Comparison of ENCODE assay signal across 24 cellular contexts in genomic region chr6:152976749-152977148, GRCh38. TPM values are rescaled to one million over a fixed set of nuclear protein-coding genes. Genes with fewer than 3 reads are reported as not detected.
DNase-seq lines count a peak whose midpoint lies in the region; ATAC-seq and TF ChIP-seq lines count a peak whose summit lies in the region.
"Had no signal": no experiment of that assay in that cellular context is flagged by ENCODE, and none has a peak within 500 bp of the region (broad histone marks: within the 10 kb centered on the region; RNA-seq: fewer than 3 reads in every experiment).

No MANE protein-coding gene starts in this region.

- CTCF ChIA-PET in RWPE1 (lab: Yijun Ruan, JAX): no interaction called here

- no peak for ATAC-seq in natural killer cell treated with Interleukin-12 subunit alpha and Interleukin-12 subunit beta and Interleukin-15 and Interleukin-18, amount 100 ng/mL, for 72 hours
- no peak for ATAC-seq in natural killer cell
- ATAC-seq: left cardiac atrium had no signal

- no peak overlapping the region for H2BK5ac ChIP-seq in trophoblast cell (ENCODE audit: low read depth, low read length, poor library complexity)

- POLR2A ChIA-PET in RWPE1 (lab: Yijun Ruan, JAX; ENCODE audit: low non-redundant PET): no interaction called here

- peak overlapping the region; percentile 97 for H3K4me2 ChIP-seq in Loucy (ENCODE audit: low read depth, low read length, poor library complexity, severe bottlenecking)
- H3K4me2 ChIP-seq in trophoblast cell (ENCODE audit: low read length): no peak overlapping the region

- H3K36me3 ChIP-seq in Loucy (ENCODE audit: insufficient read depth, low read length): peaks cover 36% of the 10 kb centered on the region
- peaks cover 2 to 11% of the 10 kb centered on the region in 2 experiments for H3K36me3 ChIP-seq in trophoblast cell (ENCODE audit: control insufficient read depth in 1 of 2, insufficient read depth in 2 of 2, low read length in 2 of 2)

- no peaks in the 10 kb centered on the region for H3K79me1 ChIP-seq in trophoblast cell (ENCODE audit: low read length)

- no peak for DNase-seq in natural killer cell treated with Interleukin-12 subunit alpha and Interleukin-12 subunit beta and Interleukin-15 and Interleukin-18, amount 100 ng/mL, for 72 hours (ENCODE audit: low spot score)
- no peak for DNase-seq in natural killer cell
- no peak for DNase-seq in trophoblast cell
- no peak for DNase-seq in RWPE1 (ENCODE audit: low spot score)
- no peak for DNase-seq in NCI-H1694 (lab: John Stamatoyannopoulos, UW)
- DNase-seq in KBM-7: no peak
- DNase-seq: activated CD4-positive, alpha-beta T cell treated with anti-CD3 and anti-CD28 coated beads, Interleukin-2, amount 50 U/mL, for 1 hour; activated T-cell treated with anti-CD3 and anti-CD28 coated beads, Interleukin-2, amount 50 U/mL, for 48 hours; DMS153; effector CD4-positive, alpha-beta T cell; GM23248; left cardiac atrium; MG63; NCI-H2029; NCI-H510A; occipital lobe; SJCRH30; stimulated activated CD4-positive, alpha-beta T cell treated with anti-CD3 and anti-CD28 coated beads, Interleukin-15, amount 100 ng/mL, for 24 hours; stimulated activated naive CD4-positive, alpha-beta T cell; transverse colon had no signal

- H3K9me3 ChIP-seq in Loucy (ENCODE audit: insufficient read depth, low read depth, low read length) (no peaks in the 10 kb centered on the region), trophoblast cell (ENCODE audit: insufficient read depth, low read depth, low read length) (no peaks in the 10 kb centered on the region)
- H3K9me3 ChIP-seq: MG63, right atrium auricular region, SJCRH30, transverse colon had no signal

- H3K4me1 ChIP-seq in Loucy (ENCODE audit: insufficient read depth, low read length, poor library complexity, severe bottlenecking): peaks cover 66% of the 10 kb centered on the region
- peaks cover 0 to 2% of the 10 kb centered on the region in 2 experiments for H3K4me1 ChIP-seq in trophoblast cell (ENCODE audit: control insufficient read depth in 1 of 2, insufficient read depth in 2 of 2, low read length in 2 of 2)

- H4K8ac ChIP-seq in trophoblast cell (ENCODE audit: low read depth, low read length): no peak overlapping the region

- H3K27ac Mint-ChIP-seq in natural killer cell treated with Interleukin-12 subunit alpha and Interleukin-12 subunit beta and Interleukin-15 and Interleukin-18, amount 100 ng/mL, for 72 hours: peak overlapping the region; percentile 12 to 27
- H3K27ac Mint-ChIP-seq in natural killer cell: peak overlapping the region in 1 of 2 donors; percentile 33
- H3K27ac Mint-ChIP-seq in brain: peak overlapping the region; percentile 28 to 85 (median 69)
- H3K27ac Mint-ChIP-seq: B cell had no signal

- no peaks in the 10 kb centered on the region for H3K9me2 ChIP-seq in Loucy (replicated peaks; ENCODE audit: low read depth, low read length)

- H3K27me3 ChIP-seq in Loucy (ENCODE audit: insufficient read depth, low read length, poor library complexity, severe bottlenecking) (no peaks in the 10 kb centered on the region), trophoblast cell (ENCODE audit: insufficient read depth, low read length) (no peaks in the 10 kb centered on the region)
- H3K27me3 ChIP-seq: MG63, right atrium auricular region, SJCRH30, transverse colon had no signal

- H3K4me3 ChIP-seq in Loucy (ENCODE audit: low read length, poor library complexity, severe bottlenecking): peak overlapping the region; percentile 69
- no peak overlapping the region for H3K4me3 ChIP-seq in trophoblast cell (ENCODE audit: low read depth, low read length)
- H3K4me3 ChIP-seq: GM23248, MG63, right atrium auricular region, SJCRH30, transverse colon had no signal

- H3K4ac ChIP-seq in trophoblast cell (ENCODE audit: low read depth, low read length): peak overlapping the region; percentile 64

- H3K4me1 Mint-ChIP-seq in natural killer cell treated with Interleukin-12 subunit alpha and Interleukin-12 subunit beta and Interleukin-15 and Interleukin-18, amount 100 ng/mL, for 72 hours (ENCODE audit: low read depth in 2 of 2): peaks cover 33 to 39% of the 10 kb centered on the region in 2 donors
- H3K4me1 Mint-ChIP-seq in natural killer cell (peaks cover 15 to 27% of the 10 kb centered on the region in 2 donors), brain (peaks cover 83% of the 10 kb centered on the region)

- no peak overlapping the region for H4K12ac ChIP-seq in trophoblast cell (ENCODE audit: low read depth, low read length)

- no peak overlapping the region for H3K18ac ChIP-seq in trophoblast cell (ENCODE audit: low read length)

- H3K4me3 Mint-ChIP-seq in natural killer cell treated with Interleukin-12 subunit alpha and Interleukin-12 subunit beta and Interleukin-15 and Interleukin-18, amount 100 ng/mL, for 72 hours: peak overlapping the region; percentile 32
- H3K4me3 Mint-ChIP-seq in natural killer cell (no peak overlapping the region), brain (peak overlapping the region; percentile 19 to 77 (median 64))
- H3K4me3 Mint-ChIP-seq: B cell had no signal

- peaks cover 42% of the 10 kb centered on the region for H3K36me3 Mint-ChIP-seq in natural killer cell treated with Interleukin-12 subunit alpha and Interleukin-12 subunit beta and Interleukin-15 and Interleukin-18, amount 100 ng/mL, for 72 hours
- H3K36me3 Mint-ChIP-seq in natural killer cell: peaks cover 5% of the 10 kb centered on the region
- peaks cover 36% of the 10 kb centered on the region for H3K36me3 Mint-ChIP-seq in brain

- H2BK12ac ChIP-seq in trophoblast cell (ENCODE audit: low read length): no peak overlapping the region

- no peaks in the 10 kb centered on the region for H3K27me3 Mint-ChIP-seq in natural killer cell treated with Interleukin-12 subunit alpha and Interleukin-12 subunit beta and Interleukin-15 and Interleukin-18, amount 100 ng/mL, for 72 hours
- no peaks in the 10 kb centered on the region for H3K27me3 Mint-ChIP-seq in natural killer cell (ENCODE audit: low read depth in 2 of 2)
- H3K27me3 Mint-ChIP-seq in brain: peaks cover 2% of the 10 kb centered on the region
- H3K27me3 Mint-ChIP-seq: B cell had no signal

- H3K27ac ChIP-seq in trophoblast cell (ENCODE audit: low read depth, low read length) (no peak overlapping the region), RWPE1 (no peak overlapping the region)
- H3K27ac ChIP-seq: GM23248, right atrium auricular region, SJCRH30, transverse colon had no signal

- no peak overlapping the region for H2BK120ac ChIP-seq in trophoblast cell (ENCODE audit: insufficient read depth, low read length, poor library complexity)

- peaks cover 100% of the 10 kb centered on the region for H3K79me2 ChIP-seq in Loucy (ENCODE audit: insufficient read depth, low read length)
- H3K79me2 ChIP-seq in trophoblast cell (ENCODE audit: control insufficient read depth, insufficient read depth, low read length, poor library complexity): peaks cover 4% of the 10 kb centered on the region

- no peaks in the 10 kb centered on the region for H3K9me3 Mint-ChIP-seq in natural killer cell treated with Interleukin-12 subunit alpha and Interleukin-12 subunit beta and Interleukin-15 and Interleukin-18, amount 100 ng/mL, for 72 hours
- H3K9me3 Mint-ChIP-seq in natural killer cell: no peaks in the 10 kb centered on the region
- no peaks in the 10 kb centered on the region for H3K9me3 Mint-ChIP-seq in brain

- H2AFZ ChIP-seq in Loucy (ENCODE audit: low read length) (no peak overlapping the region), trophoblast cell (ENCODE audit: insufficient read depth, low read length, poor library complexity) (no peak overlapping the region)
- H2AFZ ChIP-seq: GM23248 had no signal

- no peak overlapping the region for H3K14ac ChIP-seq in trophoblast cell (ENCODE audit: low read length)

- peaks cover 98% of the 10 kb centered on the region for H4K20me1 ChIP-seq in Loucy (ENCODE audit: insufficient read depth, low read length, poor library complexity, severe bottlenecking)

- no CpG with 5 or more reads among the region's 1 CpG for WGBS in trophoblast cell (ENCODE audit: extremely low coverage, insufficient coverage, insufficient read length)

- no peak overlapping the region for H2AK5ac ChIP-seq in trophoblast cell (ENCODE audit: low read length)

- in situ Hi-C loops in KBM-7 (cut with MboI; ENCODE audit: low pct_unique_long_range_greater_than_20kb, low sequenced_read_pairs): no loop called here

- H3K23ac ChIP-seq in trophoblast cell (ENCODE audit: low read length): no peak overlapping the region

- intact Hi-C loops in natural killer cell (cut with micrococcal nuclease): no loop called here

- peak overlapping the region; percentile 53 for H3K9ac ChIP-seq in Loucy (ENCODE audit: low read depth, low read length, poor library complexity, severe bottlenecking)
- no peak overlapping the region for H3K9ac ChIP-seq in trophoblast cell (ENCODE audit: low read length)
- H3K9ac ChIP-seq: GM23248 had no signal

- no peak overlapping the region for H4K91ac ChIP-seq in trophoblast cell (ENCODE audit: low read depth, low read length)

- TF ChIP-seq CTCF in natural killer cell (IDR thresholded peaks at IDR 0.05): no peak
- no peak for TF ChIP-seq CTCF in Loucy (conservative IDR thresholded peaks at IDR 0.05; ENCODE audit: low read length)
- TF ChIP-seq CTCF in brain (conservative IDR thresholded peaks at IDR 0.05): no peak
- no peak for TF ChIP-seq CTCF in RWPE1 (conservative IDR thresholded peaks at IDR 0.05; ENCODE audit: low read depth)

- no peaks in the 10 kb centered on the region for H3F3A ChIP-seq in Loucy (ENCODE audit: low read depth)

RNA-seq across cellular contexts. Expression of gene FBXO5, which starts 6.1 kb away (rescaled TPM):
- total RNA-seq in natural killer cell treated with Interleukin-12 subunit alpha and Interleukin-12 subunit beta and Interleukin-15 and Interleukin-18, amount 100 ng/mL, for 72 hours: 10 to 100 TPM; 26.3 to 33.9 TPM
- 10 to 100 TPM in 1 of 3 donors, 1 to 10 TPM in 2; 5.9 to 11.2 (median 9.6) TPM for total RNA-seq in natural killer cell
- 16.7 TPM for polyA plus RNA-seq in brain (ENCODE audit: insufficient read depth, low read depth, low replicate concordance)
- polyA plus RNA-seq in trophoblast cell (2013): 15.0 and 15.4 TPM in 2 replicates

RNA-seq across cellular contexts. Expression of gene MTRF1L, which starts 25.8 kb away (rescaled TPM):
- total RNA-seq in natural killer cell treated with Interleukin-12 subunit alpha and Interleukin-12 subunit beta and Interleukin-15 and Interleukin-18, amount 100 ng/mL, for 72 hours: 10 to 100 TPM; 23.6 to 30.8 TPM
- 10 to 100 TPM; 17.6 to 24.7 (median 21.6) TPM for total RNA-seq in natural killer cell
- 11.7 TPM for polyA plus RNA-seq in brain (ENCODE audit: insufficient read depth, low read depth, low replicate concordance)
- polyA plus RNA-seq in trophoblast cell (2013): 13.4 and 13.6 TPM in 2 replicates
